In genomic region chrX:47316276-47317025, GRCh38 we compare ENCODE assay signal across 13 cellular contexts. TPM values are rescaled to one million over a fixed set of nuclear protein-coding genes. Genes with fewer than 3 reads are reported as not detected.
DNase-seq lines count a peak whose midpoint lies in the region; ATAC-seq, FAIRE-seq and TF ChIP-seq lines count a peak whose summit lies in the region.
"Had no signal": no experiment of that assay in that cellular context is flagged by ENCODE, and none has a peak within 500 bp of the region (broad histone marks: within the 10 kb centered on the region; RNA-seq: fewer than 3 reads in every experiment).

No MANE protein-coding gene starts in this region.

- intact Hi-C loops in right cardiac atrium (cut with DNase I), result no loop called here
- intact Hi-C loops in heart left ventricle (cut with DNase I), result no loop called here

- H2AFZ ChIP-seq in astrocyte (ENCODE audit: low read depth, low read length), result peak overlapping the region; percentile 56

- H3K4me2 ChIP-seq in astrocyte (ENCODE audit: low read length), result peak overlapping the region; percentile 73

- TF ChIP-seq CTCF in heart left ventricle (IDR thresholded peaks at IDR 0.05) (no peak), astrocyte (IDR thresholded peaks at IDR 0.05; ENCODE audit: insufficient read depth, low read depth, low read length) (no peak), thoracic aorta (IDR thresholded peaks at IDR 0.05) (no peak)

- no peak overlapping the region for H3K4me3 Mint-ChIP-seq in astrocyte (ENCODE audit: unreplicated experiment)
- no peak overlapping the region for H3K4me3 Mint-ChIP-seq in stimulated activated naive B cell treated with anti-CD40 and anti-IgM and Interleukin-4, amounts not matched to agents 10 μg/mL and 1 μg/mL and 100 μg/mL, for 72 hours

- no peaks in the 10 kb centered on the region for H3K4me1 Mint-ChIP-seq in astrocyte (ENCODE audit: low read depth, unreplicated experiment)
- H3K4me1 Mint-ChIP-seq in stimulated activated naive B cell treated with anti-CD40 and anti-IgM and Interleukin-4, amounts not matched to agents 10 μg/mL and 1 μg/mL and 100 μg/mL, for 72 hours, result peaks cover 0 to 3% of the 10 kb centered on the region in 2 donors

- no peak overlapping the region for H3K9ac ChIP-seq in astrocyte (ENCODE audit: low read length)

- FAIRE-seq in astrocyte (lab: Jason Lieb, UNC), result no peak

- WGBS in right cardiac atrium, result 35% methylated on average over 14 of the region's 14 CpGs
- WGBS in heart left ventricle, 4 donors, result 27 to 42% (median 37%) methylated on average over 14 of the region's 14 CpGs

- no peaks in the 10 kb centered on the region for H3K27me3 Mint-ChIP-seq in astrocyte (ENCODE audit: low read depth, unreplicated experiment)
- peaks cover 0 to 8% of the 10 kb centered on the region in 2 donors for H3K27me3 Mint-ChIP-seq in stimulated activated naive B cell treated with anti-CD40 and anti-IgM and Interleukin-4, amounts not matched to agents 10 μg/mL and 1 μg/mL and 100 μg/mL, for 72 hours

- H3K27ac Mint-ChIP-seq in astrocyte (ENCODE audit: unreplicated experiment), result no peak overlapping the region
- H3K27ac Mint-ChIP-seq in stimulated activated naive B cell treated with anti-CD40 and anti-IgM and Interleukin-4, amounts not matched to agents 10 μg/mL and 1 μg/mL and 100 μg/mL, for 72 hours, result no peak overlapping the region

- H3K9me3 ChIP-seq in right cardiac atrium (ENCODE audit: control insufficient read depth, low read length) (no peaks in the 10 kb centered on the region), heart left ventricle (no peaks in the 10 kb centered on the region), astrocyte (ENCODE audit: insufficient read depth, low read depth, low read length) (no peaks in the 10 kb centered on the region), thoracic aorta (no peaks in the 10 kb centered on the region)
- H3K9me3 ChIP-seq: thyroid gland had no signal

- H3K36me3 ChIP-seq in heart left ventricle (no peaks in the 10 kb centered on the region), astrocyte (ENCODE audit: insufficient read depth, low read length) (no peaks in the 10 kb centered on the region), thoracic aorta (no peaks in the 10 kb centered on the region)
- H3K36me3 ChIP-seq: thyroid gland had no signal

- H4K20me1 ChIP-seq in astrocyte (ENCODE audit: insufficient read depth, low read length), result no peaks in the 10 kb centered on the region

- no peaks in the 10 kb centered on the region for H3K4me1 ChIP-seq in right cardiac atrium (ENCODE audit: control insufficient read depth, insufficient read depth, low read length)
- H3K4me1 ChIP-seq in heart left ventricle, result no peaks in the 10 kb centered on the region
- no peaks in the 10 kb centered on the region for H3K4me1 ChIP-seq in astrocyte (ENCODE audit: insufficient read depth, low read length)
- H3K4me1 ChIP-seq in thoracic aorta (ENCODE audit: control insufficient read depth in 1 of 2, low read depth in 2 of 2), result no peaks in the 10 kb centered on the region
- H3K4me1 ChIP-seq: thyroid gland had no signal

- no peaks in the 10 kb centered on the region for H3K9me3 Mint-ChIP-seq in astrocyte (ENCODE audit: unreplicated experiment)
- H3K9me3 Mint-ChIP-seq in stimulated activated naive B cell treated with anti-CD40 and anti-IgM and Interleukin-4, amounts not matched to agents 10 μg/mL and 1 μg/mL and 100 μg/mL, for 72 hours, result peaks cover 0 to under 1% of the 10 kb centered on the region in 2 donors

- no peaks in the 10 kb centered on the region for H3K79me2 ChIP-seq in astrocyte (ENCODE audit: insufficient read depth, low read length)

- H3K27me3 ChIP-seq in right cardiac atrium (ENCODE audit: control insufficient read depth, insufficient read depth) (no peaks in the 10 kb centered on the region), heart left ventricle (peaks cover 0 to 17% (median 0%) of the 10 kb centered on the region in 9 donors), astrocyte (ENCODE audit: insufficient read depth, low read length) (no peaks in the 10 kb centered on the region), thoracic aorta (replicated peaks; ENCODE audit: insufficient read depth) (no peaks in the 10 kb centered on the region)
- H3K27me3 ChIP-seq: thyroid gland had no signal

- H3K36me3 Mint-ChIP-seq in astrocyte (ENCODE audit: low read depth, unreplicated experiment), result no peaks in the 10 kb centered on the region
- H3K36me3 Mint-ChIP-seq in stimulated activated naive B cell treated with anti-CD40 and anti-IgM and Interleukin-4, amounts not matched to agents 10 μg/mL and 1 μg/mL and 100 μg/mL, for 72 hours, result no peaks in the 10 kb centered on the region

- H3K4me3 ChIP-seq in right cardiac atrium (ENCODE audit: low read length) (no peak overlapping the region), heart left ventricle (peak overlapping the region in 3 of 12 donors; percentile 17 to 34 (median 18)), astrocyte (ENCODE audit: insufficient read depth, low read depth, low read length) (peak overlapping the region; percentile 5), thoracic aorta (peak overlapping the region; percentile 51)
- H3K4me3 ChIP-seq: thyroid gland had no signal

- no peak overlapping the region for H3K27ac ChIP-seq in right cardiac atrium (ENCODE audit: low read length)
- H3K27ac ChIP-seq in heart left ventricle, result no peak overlapping the region
- H3K27ac ChIP-seq in astrocyte (ENCODE audit: low read depth, low read length), result no peak overlapping the region
- H3K27ac ChIP-seq in thoracic aorta, result no peak overlapping the region
- H3K27ac ChIP-seq: thyroid gland had no signal

- TF ChIP-seq POLR2A in heart left ventricle (IDR thresholded peaks at IDR 0.05), result no peak

- peak in 2 of 3 donors; percentile 52 to 54 for DNase-seq in right cardiac atrium
- DNase-seq in heart left ventricle, result no peak
- no peak for DNase-seq in astrocyte (ENCODE audit: low read depth)
- peak; percentile 72 for DNase-seq in iPS DF 19.7 (ENCODE audit: low read depth, low spot score)
- no peak for DNase-seq in thoracic aorta (ENCODE audit: low spot score)
- no peak for DNase-seq in stimulated activated naive B cell treated with anti-CD40 and anti-IgM and Interleukin-4, amounts not matched to agents 10 μg/mL and 1 μg/mL and 100 μg/mL, for 72 hours
- no peak for DNase-seq in GM19240 (ENCODE audit: insufficient read length, low spot score)
- no peak for DNase-seq in HUDEP-2 (lab: John Stamatoyannopoulos, UW; ENCODE audit: unreplicated experiment in 76 of 76)
- DNase-seq: central memory CD4-positive, alpha-beta T cell; NCI-H2171 treated with DMSO at 0.1 percent for 48 hours; SHP77; thyroid gland had no signal

- ATAC-seq in right cardiac atrium (no peak), heart left ventricle (no peak), thoracic aorta (ENCODE audit: insufficient number of reproducible peaks, low FRiP score, low read depth) (no peak)
- no peak for ATAC-seq in stimulated activated naive B cell treated with anti-CD40 and anti-IgM and Interleukin-4, amounts not matched to agents 10 μg/mL and 1 μg/mL and 100 μg/mL, for 72 hours (replicated peaks)

RNA-seq across cellular contexts. Expression of gene ZNF157, which starts 53.9 kb away (rescaled TPM):
- under 1 TPM in 2 of 4 donors, not detected in 2; 0.09 to 0.29 TPM for total RNA-seq in right cardiac atrium
- polyA plus RNA-seq in right cardiac atrium, result 0.09 TPM
- total RNA-seq in heart left ventricle, result under 1 TPM in 2 of 9 donors, not detected in 7; 0.16 to 0.25 TPM
- under 1 TPM in 1 of 2 donors, not detected in 1; 0.06 TPM for polyA plus RNA-seq in heart left ventricle
- 0.17 and 0.54 TPM in 2 replicates for total RNA-seq in astrocyte
- not detected for total RNA-seq in thoracic aorta
- total RNA-seq: mesenteric fat pad had no signal

Comparison
In these comparisons a context has a peak if more than half of its experiments do, and no peak if none do; other contexts are left out.
1. DNase-seq: peak in right cardiac atrium (2 of 3) and iPS DF 19.7 (single experiment); none in heart left ventricle (0 of 5), astrocyte (single experiment), thoracic aorta (single experiment), stimulated activated naive B cell treated with anti-CD40 and anti-IgM and Interleukin-4, amounts not matched to agents 10 μg/mL and 1 μg/mL and 100 μg/mL, for 72 hours (single experiment), GM19240 (single experiment) and HUDEP-2 (0 of 76).